24 cellular contexts compared by ENCODE assay signal in genomic region chr4:14620567-14621138, GRCh38.
A peak's percentile ranks its signal among the peaks of the same experiment; 100 is the strongest.
DNase-seq lines count a peak whose midpoint lies in the region; TF ChIP-seq lines count a peak whose summit lies in the region.
"Had no signal": no experiment of that assay in that cellular context is flagged by ENCODE, and none has a peak within 500 bp of the region (broad histone marks: within the 10 kb centered on the region; RNA-seq: fewer than 3 reads in every experiment).

No MANE protein-coding gene starts in this region.

- H3K36me3 Mint-ChIP-seq in endodermal cell (ENCODE audit: low read depth): no peaks in the 10 kb centered on the region

- no peak overlapping the region for H3K4me3 Mint-ChIP-seq in endodermal cell
- H3K4me3 Mint-ChIP-seq: CD4-positive, alpha-beta T cell; HFFc6 had no signal

- TF ChIP-seq CTCF in endodermal cell (conservative IDR thresholded peaks at IDR 0.05) (no peak), dorsolateral prefrontal cortex (IDR thresholded peaks at IDR 0.05 in 54 of 56, conservative IDR thresholded peaks at IDR 0.05 in 2 of 56; ENCODE audit: low read depth in 1 of 56, partially characterized antibody in 56 of 56) (no peak)

- H3K9ac ChIP-seq in endodermal cell (ENCODE audit: extremely low read depth, low read length, poor library complexity, severe bottlenecking): no peak overlapping the region
- H3K9ac ChIP-seq: BLaER1 treated with 17β-estradiol and CSF1 and Interleukin-3, amounts not matched to agents 10 nM and 100 nM had no signal

- H3K27me3 Mint-ChIP-seq in endodermal cell (ENCODE audit: insufficient read depth): no peaks in the 10 kb centered on the region
- H3K27me3 Mint-ChIP-seq: CD4-positive, alpha-beta T cell had no signal

- WGBS in endodermal cell (ENCODE audit: insufficient coverage in 1 of 2, insufficient read length in 1 of 2), 2 experiments: 17 to 56% methylated on average over 1 of the region's 1 CpG

- H3K27me3 ChIP-seq in H7 (ENCODE audit: control insufficient read depth, insufficient read depth, low read length) (no peaks in the 10 kb centered on the region), endodermal cell (ENCODE audit: control insufficient read depth, insufficient read depth, low read length, poor library complexity, severe bottlenecking) (no peaks in the 10 kb centered on the region), dorsolateral prefrontal cortex (no peaks in the 10 kb centered on the region)
- H3K27me3 ChIP-seq in effector memory CD4-positive, alpha-beta T cell (replicated peaks; ENCODE audit: control insufficient read depth, insufficient read depth, low read length, poor library complexity, severe bottlenecking): no peaks in the 10 kb centered on the region
- H3K27me3 ChIP-seq: BLaER1 treated with 17β-estradiol and CSF1 and Interleukin-3, amounts not matched to agents 10 nM and 100 nM; MG63 had no signal

- intact Hi-C loops in dorsolateral prefrontal cortex (cut with DNase I): no loop called here

- no peaks in the 10 kb centered on the region for H3K4me1 ChIP-seq in endodermal cell (ENCODE audit: control insufficient read depth, insufficient read depth, low read length)
- H3K4me1 ChIP-seq in effector memory CD4-positive, alpha-beta T cell (ENCODE audit: control insufficient read depth, insufficient read depth, low read length, poor library complexity, severe bottlenecking): no peaks in the 10 kb centered on the region
- H3K4me1 ChIP-seq: BLaER1 treated with 17β-estradiol and CSF1 and Interleukin-3, amounts not matched to agents 10 nM and 100 nM had no signal

- no peaks in the 10 kb centered on the region for H3K36me3 ChIP-seq in H7 (replicated peaks; ENCODE audit: control insufficient read depth, insufficient read depth, low read length)
- no peaks in the 10 kb centered on the region for H3K36me3 ChIP-seq in endodermal cell (ENCODE audit: control insufficient read depth, insufficient read depth, low read length)
- H3K36me3 ChIP-seq in effector memory CD4-positive, alpha-beta T cell (ENCODE audit: control insufficient read depth, insufficient read depth, low read length): no peaks in the 10 kb centered on the region
- H3K36me3 ChIP-seq: BLaER1 treated with 17β-estradiol and CSF1 and Interleukin-3, amounts not matched to agents 10 nM and 100 nM; MG63 had no signal

- H3K9me3 ChIP-seq in endodermal cell (ENCODE audit: control insufficient read depth, low read length): peaks cover 5% of the 10 kb centered on the region
- no peaks in the 10 kb centered on the region for H3K9me3 ChIP-seq in effector memory CD4-positive, alpha-beta T cell (ENCODE audit: control insufficient read depth, low read length)
- H3K9me3 ChIP-seq: A549, MG63 had no signal

- H3K27ac ChIP-seq in endodermal cell (ENCODE audit: low read depth, low read length) (no peak overlapping the region), dorsolateral prefrontal cortex (no peak overlapping the region)
- H3K27ac ChIP-seq in effector memory CD4-positive, alpha-beta T cell (ENCODE audit: insufficient read depth, low read length, poor library complexity, severe bottlenecking): no peak overlapping the region
- H3K27ac ChIP-seq: A549; BLaER1 treated with 17β-estradiol and CSF1 and Interleukin-3, amounts not matched to agents 10 nM and 100 nM; PC-9 had no signal

- DNase-seq in ELF-1 (ENCODE audit: low read depth, low spot score) (peak; percentile 16), H7 (peak; percentile 37), endodermal cell (peak; percentile 39), iPS-NIHi7 (ENCODE audit: extremely low spot score) (peak; percentile 37), NCI-H2107 treated with DMSO at 0.1 percent for 48 hours (lab: John Stamatoyannopoulos, UW; ENCODE audit: unreplicated experiment) (no peak), dorsolateral prefrontal cortex (no peak)
- DNase-seq in effector memory CD4-positive, alpha-beta T cell: no peak
- DNase-seq: AML-193; CD4-positive, alpha-beta T cell; HFFc6; IMR-90; KG1; MG63; NCI-H1105 treated with DMSO at 0.1 percent for 48 hours; NCI-H146; NCI-H1930; NCI-H2107; NCI-H446; NCI-H524 treated with DMSO at 0.1 percent for 48 hours; NCI-H774; PC-9; SHP77 had no signal

- no peak overlapping the region for H3K27ac Mint-ChIP-seq in endodermal cell
- H3K27ac Mint-ChIP-seq: CD4-positive, alpha-beta T cell; HFFc6 had no signal

- H3K9me3 Mint-ChIP-seq in endodermal cell: no peaks in the 10 kb centered on the region

- no peak overlapping the region for H3K4me3 ChIP-seq in H7 (ENCODE audit: insufficient read depth, low read depth, low read length)
- H3K4me3 ChIP-seq in endodermal cell (ENCODE audit: low read length): no peak overlapping the region
- no peak overlapping the region for H3K4me3 ChIP-seq in effector memory CD4-positive, alpha-beta T cell (ENCODE audit: insufficient read depth, low read depth, low read length, poor library complexity, severe bottlenecking)
- H3K4me3 ChIP-seq in dorsolateral prefrontal cortex: no peak overlapping the region
- H3K4me3 ChIP-seq: A549; BLaER1 treated with 17β-estradiol and CSF1 and Interleukin-3, amounts not matched to agents 10 nM and 100 nM; MG63; PC-9 had no signal

- no peaks in the 10 kb centered on the region for H3K4me1 Mint-ChIP-seq in endodermal cell

Comparison
In these comparisons a context has a peak if more than half of its experiments do, and no peak if none do; other contexts are left out.
1. DNase-seq: peak in ELF-1 (single experiment), H7 (single experiment), endodermal cell (single experiment) and iPS-NIHi7 (single experiment); none in NCI-H2107 treated with DMSO at 0.1 percent for 48 hours (single experiment), effector memory CD4-positive, alpha-beta T cell (0 of 3) and dorsolateral prefrontal cortex (0 of 10).